Comparison of ENCODE assay signal across 26 cellular contexts in genomic region chr2:166924967-166925366, GRCh38. TPM values are rescaled to one million over a fixed set of nuclear protein-coding genes. Genes with fewer than 3 reads are reported as not detected.
"Had no signal": no experiment of that assay in that cellular context is flagged by ENCODE, and none has a peak within 500 bp of the region (broad histone marks: within the 10 kb centered on the region; RNA-seq: fewer than 3 reads in every experiment).

No MANE protein-coding gene starts in this region.

- H3K36me3 ChIP-seq: stomach, suprapubic skin, thoracic aorta, thyroid gland, tibial artery, tibial nerve, transverse colon, upper lobe of left lung, upper lobe of right lung, uterus, vagina had no signal

- H3K27ac ChIP-seq: stomach, suprapubic skin, testis, thoracic aorta, thyroid gland, tibial artery, tibial nerve, transverse colon, upper lobe of left lung, upper lobe of right lung, uterus, vagina had no signal

- H3K4me3 ChIP-seq: stomach, suprapubic skin, testis, thoracic aorta, thyroid gland, tibial artery, tibial nerve, transverse colon, upper lobe of left lung, upper lobe of right lung, uterus, vagina had no signal

- H3K4me1 ChIP-seq: stomach, suprapubic skin, testis, thyroid gland, tibial artery, tibial nerve, transverse colon, upper lobe of left lung, upper lobe of right lung, uterus, vagina had no signal

- DNase-seq: stimulated activated CD4-positive, alpha-beta T cell treated with anti-CD3 and anti-CD28 coated beads, Interleukin-2, amount 100 ng/mL, for 48 hours; stimulated activated CD4-positive, alpha-beta T cell treated with anti-CD3 and anti-CD28 coated beads, Interleukin-4, amount 100 ng/mL, for 1 hour; stimulated activated CD4-positive, alpha-beta T cell treated with anti-CD3 and anti-CD28 coated beads, Interleukin-4, amount 100 ng/mL, for 24 hours; stimulated activated CD4-positive, alpha-beta T cell treated with anti-CD3 and anti-CD28 coated beads, Interleukin-4, amount 100 ng/mL, for 4 hours; stimulated activated CD8-positive, alpha-beta memory T cell treated with anti-CD3 and anti-CD28 coated beads, Interleukin-4, amount 100 ng/mL, for 48 hours; stimulated activated naive B cell treated with anti-CD40 and anti-IgM and Interleukin-4, amounts not matched to agents 10 μg/mL and 1 μg/mL and 100 μg/mL, for 72 hours; stimulated activated naive CD4-positive, alpha-beta T cell; stimulated activated naive CD4-positive, alpha-beta T cell treated with Interleukin-2 at 50 U/mL for 16 hours; stimulated activated naive CD8-positive, alpha-beta T cell treated with anti-CD3 and anti-CD28 coated beads, Interleukin-15, amount 100 ng/mL, for 72 hours; stimulated activated naive CD8-positive, alpha-beta T cell treated with anti-CD3 and anti-CD28 coated beads, Interleukin-15, Interleukin-2, amounts not matched to agents 100 U/mL and 50 U/mL, for 24 hours; stomach; substantia nigra; testis; thyroid gland; tibial artery; transverse colon; trophoblast cell; upper lobe of left lung; upper lobe of right lung; uterus had no signal

- H3K27me3 ChIP-seq: stomach, suprapubic skin, testis, thyroid gland, tibial artery, tibial nerve, transverse colon, upper lobe of left lung, upper lobe of right lung, uterus, vagina had no signal

- H3K9me3 ChIP-seq: stomach, suprapubic skin, testis, thoracic aorta, thyroid gland, tibial artery, tibial nerve, transverse colon, upper lobe of left lung, upper lobe of right lung, uterus, vagina had no signal

RNA-seq across cellular contexts. Expression of gene XIRP2, which starts 36.7 kb away (rescaled TPM):
- total RNA-seq: subcutaneous adipose tissue, suprapubic skin, thoracic aorta, vagina had no signal
- polyA plus RNA-seq: urinary bladder had no signal
